ENCODE assay signal across 18 cellular contexts in the genomic region with DNA sequence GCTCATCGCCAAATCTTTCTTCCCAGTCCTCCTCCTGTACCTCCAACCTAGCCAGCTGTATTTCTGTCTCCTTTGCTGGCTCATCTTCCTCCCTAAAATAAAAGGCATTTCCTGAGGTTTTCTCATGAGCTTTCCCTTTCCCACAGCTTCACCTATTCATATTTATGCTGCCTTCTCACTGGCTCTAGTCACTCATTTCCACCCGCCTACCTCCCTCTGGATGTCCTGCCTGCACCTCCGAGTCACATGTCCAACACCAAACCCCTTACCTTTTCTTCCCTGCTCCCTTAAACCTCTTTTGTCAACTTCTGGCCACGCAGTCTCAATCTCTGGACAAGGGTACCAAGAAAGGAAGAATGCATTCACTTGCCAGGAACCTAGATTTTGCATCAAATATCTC. TPM values are rescaled to one million over a fixed set of nuclear protein-coding genes. Genes with fewer than 3 reads are reported as not detected.
DNase-seq lines count a peak whose midpoint lies in the region; ATAC-seq and TF ChIP-seq lines count a peak whose summit lies in the region.
"Had no signal": no experiment of that assay in that cellular context is flagged by ENCODE, and none has a peak within 500 bp of the region (broad histone marks: within the 10 kb centered on the region; RNA-seq: fewer than 3 reads in every experiment).

No MANE protein-coding gene starts in this region.

- H2AK5ac ChIP-seq in IMR-90 (ENCODE audit: low read depth, low read length) (no peak overlapping the region; the same call in 1 of the 2 replicates), mesendoderm (ENCODE audit: low read length) (no peak overlapping the region)

- in situ Hi-C loops in IMR-90 (cut with MboI; ENCODE audit: low sequenced_read_pairs), result no loop called here

- no peak overlapping the region for H2BK5ac ChIP-seq in IMR-90 (ENCODE audit: low read depth, low read length, poor library complexity, severe bottlenecking)
- no peak overlapping the region for H2BK5ac ChIP-seq in mesendoderm (ENCODE audit: low read length)

- H4K8ac ChIP-seq in IMR-90 (ENCODE audit: low read depth in 2 of 2, low read length in 2 of 2) (no peak overlapping the region), mesendoderm (ENCODE audit: low read depth, low read length) (no peak overlapping the region)

- CTCF ChIA-PET in IMR-90 (lab: Yijun Ruan, JAX), result no interaction called here

- no peaks in the 10 kb centered on the region for H3K27me3 Mint-ChIP-seq in CD4-positive, CD25-positive, alpha-beta regulatory T cell
- peaks cover 2% of the 10 kb centered on the region for H3K27me3 Mint-ChIP-seq in endothelial cell (ENCODE audit: unreplicated experiment)
- H3K27me3 Mint-ChIP-seq: activated CD8-positive, alpha-beta memory T cell treated with anti-CD3 and anti-CD28 coated beads, Interleukin-2, amount 10 ng/mL, durations not matched to agents 7 days and 5 days had no signal

- H4K5ac ChIP-seq in IMR-90 (ENCODE audit: low read depth, low read length) (no peak overlapping the region), mesendoderm (ENCODE audit: low read length) (no peak overlapping the region)

- POLR2A ChIA-PET in IMR-90 (lab: Charles Lee; ENCODE audit: unreplicated experiment), result no interaction called here

- no peaks in the 10 kb centered on the region for H3K27me3 ChIP-seq in CD4-positive, CD25-positive, alpha-beta regulatory T cell (ENCODE audit: control insufficient read depth, insufficient read depth, low read length)
- H3K27me3 ChIP-seq in IMR-90 (ENCODE audit: control insufficient read depth, insufficient read depth, low read length) (no peaks in the 10 kb centered on the region), duodenal mucosa (ENCODE audit: control insufficient read depth in 1 of 2, insufficient read depth in 2 of 2, low read length in 2 of 2) (no peaks in the 10 kb centered on the region), mesendoderm (ENCODE audit: insufficient read depth, low read length, poor library complexity) (no peaks in the 10 kb centered on the region)

- H3K4me1 ChIP-seq in CD4-positive, CD25-positive, alpha-beta regulatory T cell (ENCODE audit: control insufficient read depth, insufficient read depth, low read length, poor library complexity, severe bottlenecking), result peaks cover 34% of the 10 kb centered on the region
- H3K4me1 ChIP-seq in IMR-90 (ENCODE audit: control insufficient read depth, insufficient read depth, low read length) (peaks cover 4% of the 10 kb centered on the region), duodenal mucosa (ENCODE audit: control insufficient read depth in 1 of 2, insufficient read depth in 2 of 2, low read length in 2 of 2) (peaks cover 20 to 22% of the 10 kb centered on the region in 2 donors), mesendoderm (ENCODE audit: control insufficient read depth, low read depth, low read length) (peaks cover 6% of the 10 kb centered on the region)

- H4K20me1 ChIP-seq in IMR-90 (ENCODE audit: insufficient read depth, low read length), result peaks cover 34% of the 10 kb centered on the region

- 84% methylated on average over 3 of the region's 4 CpGs; no CpG with 5 or more reads in 1 of the 2 experiments for WGBS in IMR-90 (ENCODE audit: extremely low coverage in 2 of 2, insufficient read length in 1 of 2), 2 experiments
- WGBS in mesendoderm (ENCODE audit: extremely low coverage, insufficient coverage, low lambda C conversion rate), result no CpG with 5 or more reads among the region's 4 CpGs

- TF ChIP-seq RAD21 in IMR-90 (IDR thresholded peaks at IDR 0.05; ENCODE audit: low read length), result no peak

- no peak overlapping the region for H3K56ac ChIP-seq in IMR-90 (ENCODE audit: extremely low read depth, insufficient read depth, low read length)
- H3K56ac ChIP-seq in mesendoderm (ENCODE audit: low read length), result no peak overlapping the region

- no peak for TF ChIP-seq CTCF in IMR-90 (conservative IDR thresholded peaks at IDR 0.05; ENCODE audit: low read depth, low read length)
- no peak for TF ChIP-seq CTCF in endothelial cell (IDR thresholded peaks at IDR 0.05; ENCODE audit: unreplicated experiment)

- H3K79me1 ChIP-seq in IMR-90 (ENCODE audit: low read depth in 1 of 2, low read length in 2 of 2) (peaks cover 21 to 52% of the 10 kb centered on the region in 2 experiments; a peak in 3 of 4 replicates), mesendoderm (ENCODE audit: low read length) (peaks cover 13% of the 10 kb centered on the region)

- DNase-seq in CD4-positive, CD25-positive, alpha-beta regulatory T cell, result no peak
- DNase-seq in IMR-90 (no peak), mesendoderm (no peak), DMS79 (lab: John Stamatoyannopoulos, UW) (no peak), HT-29 (ENCODE audit: low spot score) (no peak), endothelial cell (ENCODE audit: low spot score) (no peak)
- no peak for DNase-seq in stimulated activated naive CD8-positive, alpha-beta T cell treated with anti-CD3 and anti-CD28 coated beads, Interleukin-15, Interleukin-2, amounts not matched to agents 100 U/mL and 50 U/mL, for 24 hours
- DNase-seq: activated CD4-positive, alpha-beta T cell treated with anti-CD3 and anti-CD28 coated beads for 1 hour; activated CD8-positive, alpha-beta memory T cell treated with anti-CD3 and anti-CD28 coated beads, Interleukin-2, amount 10 ng/mL, durations not matched to agents 7 days and 5 days; activated effector memory CD4-positive, alpha-beta T cell treated with Interleukin-2 at 50 U/mL for 16 hours; central memory CD4-positive, alpha-beta T cell; effector memory CD4-positive, alpha-beta T cell; GDM1; NCI-H2081; NCI-H510A; stimulated activated CD4-positive, alpha-beta T cell treated with anti-CD3 and anti-CD28 coated beads, Interleukin-4, amount 100 ng/mL, for 1 hour had no signal

- H2AK9ac ChIP-seq in IMR-90 (replicated peaks; ENCODE audit: low read depth, low read length, poor library complexity), result no peak overlapping the region

- peak overlapping the region; percentile 54 for H3K4me3 ChIP-seq in CD4-positive, CD25-positive, alpha-beta regulatory T cell (ENCODE audit: low read depth, low read length)
- H3K4me3 ChIP-seq in IMR-90 (ENCODE audit: insufficient read depth, low read depth, low read length), result no peak overlapping the region
- peak overlapping the region; percentile 50 to 56 for H3K4me3 ChIP-seq in duodenal mucosa (ENCODE audit: low read depth in 1 of 2, low read length in 2 of 2)
- no peak overlapping the region for H3K4me3 ChIP-seq in mesendoderm (ENCODE audit: low read length)

- peaks cover 3% of the 10 kb centered on the region for H3K36me3 Mint-ChIP-seq in CD4-positive, CD25-positive, alpha-beta regulatory T cell
- H3K36me3 Mint-ChIP-seq in endothelial cell (ENCODE audit: low read depth, unreplicated experiment), result no peaks in the 10 kb centered on the region

- intact Hi-C loops in IMR-90 (cut with micrococcal nuclease), result loop anchor here (10.0 kb wide), 1 partner anchor 60 kb away; no protein-coding TSS in a partner anchor

- no peak overlapping the region for H3K27ac ChIP-seq in CD4-positive, CD25-positive, alpha-beta regulatory T cell (ENCODE audit: insufficient read depth, low read length, poor library complexity, severe bottlenecking)
- H3K27ac ChIP-seq in IMR-90 (ENCODE audit: insufficient read depth, low read length), result no peak overlapping the region
- no peak overlapping the region for H3K27ac ChIP-seq in duodenal mucosa (ENCODE audit: low read depth, low read length)
- no peak overlapping the region for H3K27ac ChIP-seq in mesendoderm (ENCODE audit: low read depth, low read length)

- H3K79me2 ChIP-seq in mesendoderm (ENCODE audit: control insufficient read depth, insufficient read depth, low read length), result peaks cover 33% of the 10 kb centered on the region

- H2BK120ac ChIP-seq in IMR-90 (ENCODE audit: low read depth, low read length), result no peak overlapping the region
- no peak overlapping the region for H2BK120ac ChIP-seq in mesendoderm (ENCODE audit: low read depth, low read length)

- H3K14ac ChIP-seq in IMR-90 (replicated peaks; ENCODE audit: low read depth, low read length), result no peak overlapping the region

- no peak overlapping the region for H3K18ac ChIP-seq in IMR-90 (ENCODE audit: low read depth, low read length)
- no peak overlapping the region for H3K18ac ChIP-seq in mesendoderm (ENCODE audit: low read length)

- H3K36me3 ChIP-seq in CD4-positive, CD25-positive, alpha-beta regulatory T cell (ENCODE audit: control insufficient read depth, insufficient read depth, low read length), result no peaks in the 10 kb centered on the region
- H3K36me3 ChIP-seq in IMR-90 (ENCODE audit: control insufficient read depth, insufficient read depth, low read length) (no peaks in the 10 kb centered on the region), duodenal mucosa (ENCODE audit: control insufficient read depth in 1 of 2, insufficient read depth in 2 of 2, low read length in 2 of 2) (no peaks in the 10 kb centered on the region), mesendoderm (ENCODE audit: control insufficient read depth, insufficient read depth, low read length) (no peaks in the 10 kb centered on the region)

- no peak for ATAC-seq in CD4-positive, CD25-positive, alpha-beta regulatory T cell (ENCODE audit: low read depth in 2 of 2)
- no peak for ATAC-seq in IMR-90 (ENCODE audit: low read depth)
- ATAC-seq in stimulated activated naive CD8-positive, alpha-beta T cell treated with anti-CD3 and anti-CD28 coated beads, Interleukin-15, Interleukin-2, amounts not matched to agents 100 U/mL and 50 U/mL, for 24 hours, result no peak
- ATAC-seq: activated CD8-positive, alpha-beta memory T cell treated with anti-CD3 and anti-CD28 coated beads, Interleukin-2, amount 10 ng/mL, durations not matched to agents 7 days and 5 days; left lobe of liver had no signal

- H3K9ac ChIP-seq in IMR-90 (ENCODE audit: low read depth, low read length) (no peak overlapping the region), duodenal mucosa (ENCODE audit: low read depth in 1 of 2, low read length in 2 of 2) (peak overlapping the region in 1 of 2 donors; percentile 45), mesendoderm (ENCODE audit: low read length) (peak overlapping the region; percentile 6)

- H2AFZ ChIP-seq in IMR-90 (replicated peaks; ENCODE audit: low read length, poor library complexity), result no peak overlapping the region

- H2BK20ac ChIP-seq in IMR-90 (ENCODE audit: low read depth, low read length), result no peak overlapping the region

- no peak overlapping the region for H4K91ac ChIP-seq in IMR-90 (ENCODE audit: insufficient read depth, low read depth, low read length)

- no peak overlapping the region for H3K4me3 Mint-ChIP-seq in CD4-positive, CD25-positive, alpha-beta regulatory T cell
- no peak overlapping the region for H3K4me3 Mint-ChIP-seq in endothelial cell (ENCODE audit: unreplicated experiment)
- H3K4me3 Mint-ChIP-seq: activated CD8-positive, alpha-beta memory T cell treated with anti-CD3 and anti-CD28 coated beads, Interleukin-2, amount 10 ng/mL, durations not matched to agents 7 days and 5 days had no signal

- H3K4me1 Mint-ChIP-seq in CD4-positive, CD25-positive, alpha-beta regulatory T cell, result peaks cover 10 to 36% (median 22%) of the 10 kb centered on the region in 4 donors
- H3K4me1 Mint-ChIP-seq in endothelial cell (ENCODE audit: unreplicated experiment), result peaks cover 16% of the 10 kb centered on the region

- peaks cover 0 to 2% (median 0%) of the 10 kb centered on the region in 7 donors for H3K9me3 Mint-ChIP-seq in CD4-positive, CD25-positive, alpha-beta regulatory T cell
- H3K9me3 Mint-ChIP-seq in endothelial cell (ENCODE audit: unreplicated experiment), result no peaks in the 10 kb centered on the region

- no TSS peak for BruUV-seq in IMR-90 (replicated peaks; lab: Mats Ljungman, UMichigan)

- H3K27ac Mint-ChIP-seq in CD4-positive, CD25-positive, alpha-beta regulatory T cell, result no peak overlapping the region
- no peak overlapping the region for H3K27ac Mint-ChIP-seq in endothelial cell (ENCODE audit: unreplicated experiment)
- H3K27ac Mint-ChIP-seq: activated CD8-positive, alpha-beta memory T cell treated with anti-CD3 and anti-CD28 coated beads, Interleukin-2, amount 10 ng/mL, durations not matched to agents 7 days and 5 days had no signal

- peak overlapping the region; percentile 24; the same call in 1 of the 2 replicates for H3K4me2 ChIP-seq in IMR-90 (ENCODE audit: low read depth, low read length)
- H3K4me2 ChIP-seq in mesendoderm (ENCODE audit: low read length), result no peak overlapping the region

- H2BK15ac ChIP-seq in IMR-90 (ENCODE audit: low read depth, low read length), result no peak overlapping the region
- no peak overlapping the region for H2BK15ac ChIP-seq in mesendoderm (replicated peaks; ENCODE audit: low read depth)

- H3K4ac ChIP-seq in IMR-90 (ENCODE audit: low read depth, low read length) (no peak overlapping the region), mesendoderm (ENCODE audit: low read depth, low read length) (no peak overlapping the region)

- no peaks in the 10 kb centered on the region for H3K9me3 ChIP-seq in CD4-positive, CD25-positive, alpha-beta regulatory T cell (ENCODE audit: control insufficient read depth in 2 of 2, low read length in 2 of 2)
- H3K9me3 ChIP-seq in IMR-90 (ENCODE audit: control insufficient read depth, insufficient read depth, low read length) (no peaks in the 10 kb centered on the region), duodenal mucosa (ENCODE audit: control insufficient read depth in 1 of 2, low read length in 2 of 2) (no peaks in the 10 kb centered on the region)

- no peak for TF ChIP-seq POLR2A in IMR-90 (IDR thresholded peaks at IDR 0.05; ENCODE audit: low read depth, low read length)

- dilution Hi-C loops in IMR-90 (cut with HindIII; ENCODE audit: low sequenced_read_pairs, unreplicated experiment), result no loop called here

- H3K23ac ChIP-seq in IMR-90 (ENCODE audit: low read depth, low read length) (peak overlapping the region; percentile 29; the same call in 1 of the 2 replicates), mesendoderm (ENCODE audit: low read length) (no peak overlapping the region)

- H3K9me1 ChIP-seq in IMR-90 (ENCODE audit: insufficient read depth, low read length), result peaks cover 8% of the 10 kb centered on the region; the same call in 1 of the 2 replicates

RNA-seq across cellular contexts. Expression of gene EIF2AK3, which starts 2.8 kb away (rescaled TPM):
- 36.9 TPM for total RNA-seq in CD4-positive, CD25-positive, alpha-beta regulatory T cell
- polyA plus RNA-seq in CD4-positive, CD25-positive, alpha-beta regulatory T cell, result 1 to 10 TPM; 4.5 to 8.1 (median 6.2) TPM
- total RNA-seq in IMR-90 (2012; rRNA removed) (20.3 and 22.8 TPM in 2 replicates), endothelial cell (ENCODE audit: unreplicated experiment) (17.1 TPM)
- 5.3 and 7.9 TPM in 2 replicates for polyA plus RNA-seq in IMR-90 (2012; rRNA removed)
- polyA plus RNA-seq in IMR-90 (2012; cell fraction: cytosol; rRNA removed), result 1.3 and 2.0 TPM in 2 replicates
- 2.4 and 29.3 TPM in 2 replicates for polyA plus RNA-seq in IMR-90 (2012; cell fraction: nucleus; rRNA removed; ENCODE audit: low replicate concordance)
- 10.1 TPM for polyA plus RNA-seq in mesendoderm (2013, experiment 1 of 2)
- 11.4 TPM for polyA plus RNA-seq in mesendoderm (2013, experiment 2 of 2)
- total RNA-seq in HT-29 (2014; rRNA removed; shearing (Covaris generic)), result 7.9 and 10.2 TPM in 2 replicates

Comparison
In these comparisons a context has a peak if more than half of its experiments do, and no peak if none do; other contexts are left out.
1. H3K4me3 ChIP-seq: peak in CD4-positive, CD25-positive, alpha-beta regulatory T cell (single experiment) and duodenal mucosa (2 of 2); none in IMR-90 (single experiment) and mesendoderm (single experiment).